Comparison of ENCODE assay signal across 1 cellular context in the genomic region with DNA sequence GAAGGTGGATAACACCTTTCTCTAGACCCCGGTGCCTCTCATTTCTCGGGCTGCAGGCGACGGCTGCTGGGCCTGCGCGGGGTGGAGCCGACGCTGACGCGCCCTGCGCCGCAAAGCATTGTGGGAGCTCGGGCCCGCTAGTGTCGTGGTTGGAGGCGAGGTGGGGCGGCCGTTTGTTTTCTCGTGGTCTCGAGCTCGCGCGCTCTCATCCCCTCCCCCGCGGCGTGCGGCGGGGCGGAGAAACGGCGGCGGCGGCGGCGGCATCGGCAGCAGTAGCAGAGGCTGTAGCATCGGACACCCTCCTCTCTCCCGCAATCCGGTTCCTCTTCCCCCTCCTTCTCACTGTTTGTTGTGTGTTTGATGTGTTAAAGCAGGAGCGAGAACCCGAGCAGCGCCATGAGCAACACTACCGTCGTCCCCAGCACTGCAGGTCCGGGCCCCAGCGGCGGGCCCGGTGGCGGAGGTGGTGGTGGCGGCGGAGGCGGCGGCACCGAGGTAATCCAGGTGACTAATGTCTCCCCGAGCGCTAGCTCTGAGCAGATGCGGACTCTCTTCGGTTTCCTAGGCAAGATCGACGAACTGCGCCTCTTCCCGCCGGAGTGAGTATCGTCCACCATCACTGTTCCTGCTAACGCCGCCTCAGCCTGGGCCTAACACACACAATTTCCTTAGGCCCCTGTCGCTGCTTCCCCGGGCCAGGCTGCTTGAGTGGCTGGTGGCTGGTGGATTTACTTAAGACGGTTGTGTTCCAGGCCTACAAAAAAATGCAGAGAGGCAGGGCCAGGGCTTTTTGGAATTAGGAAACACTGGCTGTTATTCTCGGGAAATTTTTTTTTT.
TF ChIP-seq lines count a peak whose summit lies in the region.

Gene SRSF11, plus strand, starts transcription at position 140 of the 837 bp plus-strand sequence. Its CDS starts 257 bp downstream, at position 397.

TF ChIP-seq in HEK293, 187 proteins besides CTCF, POLR2A, EP300 and RAD21 (continued from another document and continues in another):
- TF ChIP-seq, protein P1, sequence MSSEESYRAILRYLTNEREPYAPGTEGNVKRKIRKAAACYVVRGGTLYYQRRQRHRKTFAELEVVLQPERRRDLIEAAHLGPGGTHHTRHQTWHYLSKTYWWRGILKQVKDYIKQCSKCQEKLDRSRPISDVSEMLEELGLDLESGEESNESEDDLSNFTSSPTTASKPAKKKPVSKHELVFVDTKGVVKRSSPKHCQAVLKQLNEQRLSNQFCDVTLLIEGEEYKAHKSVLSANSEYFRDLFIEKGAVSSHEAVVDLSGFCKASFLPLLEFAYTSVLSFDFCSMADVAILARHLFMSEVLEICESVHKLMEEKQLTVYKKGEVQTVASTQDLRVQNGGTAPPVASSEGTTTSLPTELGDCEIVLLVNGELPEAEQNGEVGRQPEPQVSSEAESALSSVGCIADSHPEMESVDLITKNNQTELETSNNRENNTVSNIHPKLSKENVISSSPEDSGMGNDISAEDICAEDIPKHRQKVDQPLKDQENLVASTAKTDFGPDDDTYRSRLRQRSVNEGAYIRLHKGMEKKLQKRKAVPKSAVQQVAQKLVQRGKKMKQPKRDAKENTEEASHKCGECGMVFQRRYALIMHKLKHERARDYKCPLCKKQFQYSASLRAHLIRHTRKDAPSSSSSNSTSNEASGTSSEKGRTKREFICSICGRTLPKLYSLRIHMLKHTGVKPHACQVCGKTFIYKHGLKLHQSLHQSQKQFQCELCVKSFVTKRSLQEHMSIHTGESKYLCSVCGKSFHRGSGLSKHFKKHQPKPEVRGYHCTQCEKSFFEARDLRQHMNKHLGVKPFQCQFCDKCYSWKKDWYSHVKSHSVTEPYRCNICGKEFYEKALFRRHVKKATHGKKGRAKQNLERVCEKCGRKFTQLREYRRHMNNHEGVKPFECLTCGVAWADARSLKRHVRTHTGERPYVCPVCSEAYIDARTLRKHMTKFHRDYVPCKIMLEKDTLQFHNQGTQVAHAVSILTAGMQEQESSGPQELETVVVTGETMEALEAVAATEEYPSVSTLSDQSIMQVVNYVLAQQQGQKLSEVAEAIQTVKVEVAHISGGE (tag by site-specific recombination; conservative IDR thresholded peaks at IDR 0.05; ENCODE audit: low read depth): peak; percentile 68
- TF ChIP-seq ATF2 (tag by site-specific recombination; IDR thresholded peaks at IDR 0.05; ENCODE audit: low read depth): no peak
- no peak for TF ChIP-seq RBAK (tag by site-specific recombination; IDR thresholded peaks at IDR 0.05)
- 0 out of 2 replicates have a peak, but pooled peaks have one; percentile 33 for TF ChIP-seq ZNF239 (tag by site-specific recombination; IDR thresholded peaks at IDR 0.05)
- TF ChIP-seq PRDM2 (tag by site-specific recombination; IDR thresholded peaks at IDR 0.05; ENCODE audit: borderline replicate concordance): no peak
- no peak for TF ChIP-seq ZNF654 (tag by site-specific recombination; IDR thresholded peaks at IDR 0.05; ENCODE audit: low read depth)
- no peak for TF ChIP-seq MEIS1 (CRISPR knock-in tag; IDR thresholded peaks at IDR 0.05; ENCODE audit: borderline replicate concordance)
- TF ChIP-seq ZNF558 (tag by site-specific recombination; IDR thresholded peaks at IDR 0.05): no peak
- peak; percentile 81; the same call in 1 of the 2 replicates for TF ChIP-seq ZFHX2 (tag by site-specific recombination; conservative IDR thresholded peaks at IDR 0.05)
- 0 out of 2 replicates have a peak, but pooled peaks have one; percentile 24 for TF ChIP-seq ZNF785 (tag by site-specific recombination; IDR thresholded peaks at IDR 0.05)
- TF ChIP-seq ZNF623 (tag by site-specific recombination; IDR thresholded peaks at IDR 0.05): no peak
- no peak for TF ChIP-seq ZNF571 (tag by site-specific recombination; IDR thresholded peaks at IDR 0.05)
- no peak for TF ChIP-seq ZSCAN23 (tag by site-specific recombination; IDR thresholded peaks at IDR 0.05)
- peak; percentile 24; the same call in 1 of the 2 replicates for TF ChIP-seq ZSCAN30 (tag by site-specific recombination; IDR thresholded peaks at IDR 0.05)
- TF ChIP-seq ZNF394 (tag by site-specific recombination; IDR thresholded peaks at IDR 0.05; ENCODE audit: borderline replicate concordance): 0 out of 2 replicates have a peak, but pooled peaks have one; percentile 21
- 0 out of 2 replicates have a peak, but pooled peaks have one; percentile 44 for TF ChIP-seq PRDM1 (tag by site-specific recombination; IDR thresholded peaks at IDR 0.05)
- TF ChIP-seq ZNF514 (tag by site-specific recombination; IDR thresholded peaks at IDR 0.05): no peak
- no peak for TF ChIP-seq ZNF155 (tag by site-specific recombination; IDR thresholded peaks at IDR 0.05)
- TF ChIP-seq ZNF747 (tag by site-specific recombination; IDR thresholded peaks at IDR 0.05): no peak
- no peak for TF ChIP-seq ZNF843 (tag by site-specific recombination; IDR thresholded peaks at IDR 0.05)
- no peak for TF ChIP-seq ZNF302 (tag by site-specific recombination; IDR thresholded peaks at IDR 0.05; ENCODE audit: low read depth)
- TF ChIP-seq ZNF10 (tag by site-specific recombination; IDR thresholded peaks at IDR 0.05): peak; percentile 54; the same call in 1 of the 2 replicates
- TF ChIP-seq ZNF138 (tag by site-specific recombination; IDR thresholded peaks at IDR 0.05; ENCODE audit: borderline replicate concordance): no peak
- TF ChIP-seq, protein P2, sequence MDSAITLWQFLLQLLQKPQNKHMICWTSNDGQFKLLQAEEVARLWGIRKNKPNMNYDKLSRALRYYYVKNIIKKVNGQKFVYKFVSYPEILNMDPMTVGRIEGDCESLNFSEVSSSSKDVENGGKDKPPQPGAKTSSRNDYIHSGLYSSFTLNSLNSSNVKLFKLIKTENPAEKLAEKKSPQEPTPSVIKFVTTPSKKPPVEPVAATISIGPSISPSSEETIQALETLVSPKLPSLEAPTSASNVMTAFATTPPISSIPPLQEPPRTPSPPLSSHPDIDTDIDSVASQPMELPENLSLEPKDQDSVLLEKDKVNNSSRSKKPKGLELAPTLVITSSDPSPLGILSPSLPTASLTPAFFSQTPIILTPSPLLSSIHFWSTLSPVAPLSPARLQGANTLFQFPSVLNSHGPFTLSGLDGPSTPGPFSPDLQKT (IDR thresholded peaks at IDR 0.05; ENCODE audit: borderline replicate concordance, low read depth, low read length): no peak
- TF ChIP-seq HIC1 (tag by site-specific recombination; IDR thresholded peaks at IDR 0.05): no peak
- TF ChIP-seq, protein P3, sequence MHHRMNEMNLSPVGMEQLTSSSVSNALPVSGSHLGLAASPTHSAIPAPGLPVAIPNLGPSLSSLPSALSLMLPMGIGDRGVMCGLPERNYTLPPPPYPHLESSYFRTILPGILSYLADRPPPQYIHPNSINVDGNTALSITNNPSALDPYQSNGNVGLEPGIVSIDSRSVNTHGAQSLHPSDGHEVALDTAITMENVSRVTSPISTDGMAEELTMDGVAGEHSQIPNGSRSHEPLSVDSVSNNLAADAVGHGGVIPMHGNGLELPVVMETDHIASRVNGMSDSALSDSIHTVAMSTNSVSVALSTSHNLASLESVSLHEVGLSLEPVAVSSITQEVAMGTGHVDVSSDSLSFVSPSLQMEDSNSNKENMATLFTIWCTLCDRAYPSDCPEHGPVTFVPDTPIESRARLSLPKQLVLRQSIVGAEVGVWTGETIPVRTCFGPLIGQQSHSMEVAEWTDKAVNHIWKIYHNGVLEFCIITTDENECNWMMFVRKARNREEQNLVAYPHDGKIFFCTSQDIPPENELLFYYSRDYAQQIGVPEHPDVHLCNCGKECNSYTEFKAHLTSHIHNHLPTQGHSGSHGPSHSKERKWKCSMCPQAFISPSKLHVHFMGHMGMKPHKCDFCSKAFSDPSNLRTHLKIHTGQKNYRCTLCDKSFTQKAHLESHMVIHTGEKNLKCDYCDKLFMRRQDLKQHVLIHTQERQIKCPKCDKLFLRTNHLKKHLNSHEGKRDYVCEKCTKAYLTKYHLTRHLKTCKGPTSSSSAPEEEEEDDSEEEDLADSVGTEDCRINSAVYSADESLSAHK (tag by site-specific recombination; IDR thresholded peaks at IDR 0.05): 0 out of 2 replicates have a peak, but pooled peaks have one; percentile 8
- no peak for TF ChIP-seq ZNF24 (tag by site-specific recombination; IDR thresholded peaks at IDR 0.05)
- no peak for TF ChIP-seq ZNF513 (tag by site-specific recombination; IDR thresholded peaks at IDR 0.05)
- TF ChIP-seq OVOL3 (tag by site-specific recombination; IDR thresholded peaks at IDR 0.05): peak; percentile 32; the same call in 1 of the 2 replicates
- no peak for TF ChIP-seq ZNF184 (tag by site-specific recombination; IDR thresholded peaks at IDR 0.05)
- no peak for TF ChIP-seq ZNF433 (tag by site-specific recombination; IDR thresholded peaks at IDR 0.05; ENCODE audit: low read depth)
- TF ChIP-seq ZNF677 (tag by site-specific recombination; IDR thresholded peaks at IDR 0.05): no peak
- TF ChIP-seq EGR2 (tag by site-specific recombination; IDR thresholded peaks at IDR 0.05; ENCODE audit: low read depth): peak; percentile 81
- no peak for TF ChIP-seq ZNF791 (tag by site-specific recombination; IDR thresholded peaks at IDR 0.05)
- no peak for TF ChIP-seq ZNF560 (tag by site-specific recombination; IDR thresholded peaks at IDR 0.05; ENCODE audit: borderline replicate concordance)
